ENCODE assay signal across 1 cellular context in genomic region chr19:4246767-4247593, GRCh38.
A peak's percentile ranks its signal among the peaks of the same experiment; 100 is the strongest.
TF ChIP-seq lines count a peak whose summit lies in the region.

YJU2 (plus strand) TSS chr19:4247080; CDS start chr19:4247147, 67 bp downstream.

TF ChIP-seq in HepG2, 621 proteins besides CTCF, POLR2A, EP300 and RAD21 (continued from another document and continues in another):
- TF ChIP-seq ZNF318 (CRISPR knock-in tag; IDR thresholded peaks at IDR 0.05) (no peak), MTERF4 (CRISPR knock-in tag; IDR thresholded peaks at IDR 0.05) (peak; percentile 61; the same call in 1 of the 2 replicates), ZNF235 (CRISPR knock-in tag; IDR thresholded peaks at IDR 0.05; ENCODE audit: borderline replicate concordance) (0 out of 2 replicates have a peak, but pooled peaks have one; percentile 44), DBP (CRISPR knock-in tag; IDR thresholded peaks at IDR 0.05; ENCODE audit: not compliant biosample characterization) (no peak), GPN1 (CRISPR knock-in tag; IDR thresholded peaks at IDR 0.05; ENCODE audit: borderline replicate concordance) (no peak), ZNF234 (CRISPR knock-in tag; conservative IDR thresholded peaks at IDR 0.05) (no peak), ZNF138 (CRISPR knock-in tag; IDR thresholded peaks at IDR 0.05; ENCODE audit: low read depth) (no peak), MED8 (CRISPR knock-in tag; IDR thresholded peaks at IDR 0.05; ENCODE audit: insufficient replicate concordance) (no peak), ZNF501 (CRISPR knock-in tag; IDR thresholded peaks at IDR 0.05) (peak; percentile 90; the same call in 1 of the 2 replicates), PRDM10 (CRISPR knock-in tag; IDR thresholded peaks at IDR 0.05; ENCODE audit: low read depth) (peak; percentile 57; the same call in 1 of the 2 replicates), IRF9 (CRISPR knock-in tag; IDR thresholded peaks at IDR 0.05; ENCODE audit: borderline replicate concordance) (peak; percentile 24; the same call in 1 of the 2 replicates), ZNF556 (CRISPR knock-in tag; IDR thresholded peaks at IDR 0.05; ENCODE audit: borderline replicate concordance) (no peak), SPEN (CRISPR knock-in tag; IDR thresholded peaks at IDR 0.05; ENCODE audit: low read depth) (peak; percentile 59; the same call in 1 of the 2 replicates), ZNF451 (CRISPR knock-in tag; IDR thresholded peaks at IDR 0.05) (no peak), ZFP82 (CRISPR knock-in tag; IDR thresholded peaks at IDR 0.05; ENCODE audit: borderline replicate concordance) (peak; percentile 30; the same call in 1 of the 2 replicates), SMAD1 (CRISPR knock-in tag; IDR thresholded peaks at IDR 0.05; ENCODE audit: borderline replicate concordance, low read depth) (0 out of 2 replicates have a peak, but pooled peaks have one; percentile 55), ZNF253 (CRISPR knock-in tag; IDR thresholded peaks at IDR 0.05; ENCODE audit: borderline replicate concordance) (no peak), ZNF792 (CRISPR knock-in tag; IDR thresholded peaks at IDR 0.05) (peak; percentile 46; the same call in 1 of the 2 replicates), NFE2L1 (CRISPR knock-in tag; IDR thresholded peaks at IDR 0.05; ENCODE audit: borderline replicate concordance) (no peak), ZBTB49 (CRISPR knock-in tag; IDR thresholded peaks at IDR 0.05; ENCODE audit: borderline replicate concordance) (no peak), TERF1 (CRISPR knock-in tag; IDR thresholded peaks at IDR 0.05) (no peak), ZNF331 (CRISPR knock-in tag; IDR thresholded peaks at IDR 0.05) (peak; percentile 59; the same call in 1 of the 2 replicates), IKZF4 (CRISPR knock-in tag; IDR thresholded peaks at IDR 0.05; ENCODE audit: borderline replicate concordance, low read depth, not compliant biosample characterization) (no peak), PITX1 (CRISPR knock-in tag; IDR thresholded peaks at IDR 0.05) (peak; percentile 59; the same call in 1 of the 2 replicates), SSRP1 (CRISPR knock-in tag; IDR thresholded peaks at IDR 0.05) (no peak), GATAD1 (CRISPR knock-in tag; IDR thresholded peaks at IDR 0.05) (peak; percentile 98), GTF2F1 (IDR thresholded peaks at IDR 0.05; ENCODE audit: low read length) (no peak; the same call in 1 of the 2 replicates), BRCA1 (CRISPR knock-in tag; IDR thresholded peaks at IDR 0.05) (no peak), KDM6A (CRISPR knock-in tag; IDR thresholded peaks at IDR 0.05; ENCODE audit: low read depth) (no peak), NR2F2 (IDR thresholded peaks at IDR 0.05; ENCODE audit: borderline replicate concordance, low read depth) (peak; percentile 66; the same call in 1 of the 2 replicates), ZC3H4 (CRISPR knock-in tag; IDR thresholded peaks at IDR 0.05; ENCODE audit: borderline replicate concordance) (no peak), ZNF576 (CRISPR knock-in tag; IDR thresholded peaks at IDR 0.05) (no peak), ZNF577 (CRISPR knock-in tag; IDR thresholded peaks at IDR 0.05; ENCODE audit: borderline replicate concordance, low read depth) (no peak), ATF4 (CRISPR knock-in tag; IDR thresholded peaks at IDR 0.05) (no peak)
